23 cellular contexts compared by ENCODE assay signal in the genomic region with DNA sequence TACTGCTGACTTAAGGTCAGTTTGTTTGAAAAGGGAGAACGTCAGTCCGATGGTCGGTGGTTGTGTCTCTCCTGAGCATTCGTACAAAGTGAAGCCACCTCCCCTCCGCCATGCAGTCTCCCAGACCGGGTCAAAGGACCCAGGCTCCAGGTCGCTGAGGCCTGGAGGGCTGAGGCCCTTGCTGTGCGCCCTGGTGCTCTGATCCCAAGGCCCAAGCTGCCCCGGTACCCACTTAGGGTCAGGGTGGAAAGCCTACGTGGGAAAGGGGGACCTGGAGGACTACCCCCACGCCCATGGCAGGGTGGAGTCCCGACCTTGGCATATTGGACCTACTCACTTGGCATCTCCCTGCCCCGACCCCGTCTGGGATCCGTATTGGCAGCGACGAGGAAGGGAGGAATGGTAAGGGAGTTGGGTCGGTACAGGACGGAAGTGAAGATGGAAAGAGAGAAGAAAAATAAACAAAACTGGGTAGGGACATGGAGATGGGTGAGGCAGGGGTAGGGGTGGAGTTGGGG. TPM values are rescaled to one million over a fixed set of nuclear protein-coding genes. Genes with fewer than 3 reads are reported as not detected.
DNase-seq lines count a peak whose midpoint lies in the region; ATAC-seq and TF ChIP-seq lines count a peak whose summit lies in the region.
"Had no signal": no experiment of that assay in that cellular context is flagged by ENCODE, and none has a peak within 500 bp of the region (broad histone marks: within the 10 kb centered on the region; RNA-seq: fewer than 3 reads in every experiment).

No MANE protein-coding gene starts in this region.

- no peak overlapping the region for H3K4me3 Mint-ChIP-seq in activated CD4-positive, alpha-beta T cell treated with anti-CD3 and anti-CD28 coated beads, Interleukin-2, amount 10 ng/mL, durations not matched to agents 24 days and 14 days
- H3K4me3 Mint-ChIP-seq: dendritic cell treated with granulocyte-macrophage colony-stimulating factor and Interleukin-4, amounts not matched to agents 40 ng/mL and 50 ng/mL, for 4 days; stimulated activated naive CD8-positive, alpha-beta T cell treated with anti-CD3 and anti-CD28 coated beads, Interleukin-15, Interleukin-2, amounts not matched to agents 100 ng/mL and 50 ng/mL, for 24 hours had no signal

- peak overlapping the region; percentile 57 for H3K4me2 ChIP-seq in smooth muscle cell
- H3K4me2 ChIP-seq: PC-9 had no signal

- H3K9ac ChIP-seq in iPS-20b (ENCODE audit: low read depth, low read length) = no peak overlapping the region
- H3K9ac ChIP-seq in smooth muscle cell (ENCODE audit: low read depth) = no peak overlapping the region

- H3K79me2 ChIP-seq in smooth muscle cell (ENCODE audit: low read depth) = no peaks in the 10 kb centered on the region

- H3K36me3 Mint-ChIP-seq in activated CD4-positive, alpha-beta T cell treated with anti-CD3 and anti-CD28 coated beads, Interleukin-2, amount 10 ng/mL, durations not matched to agents 24 days and 14 days (ENCODE audit: low read depth) = peaks cover 1% of the 10 kb centered on the region

- H3K36me3 ChIP-seq in SJCRH30 (no peaks in the 10 kb centered on the region), iPS-20b (ENCODE audit: insufficient read depth, low read depth, low read length) (no peaks in the 10 kb centered on the region), smooth muscle cell (ENCODE audit: low read depth) (no peaks in the 10 kb centered on the region)
- H3K36me3 ChIP-seq: left lung, right lobe of liver had no signal

- no peaks in the 10 kb centered on the region for H4K20me1 ChIP-seq in smooth muscle cell (ENCODE audit: low read depth)

- TF ChIP-seq CTCF in smooth muscle cell (IDR thresholded peaks at IDR 0.05; ENCODE audit: borderline replicate concordance, insufficient read depth, poor library complexity, severe bottlenecking) = no peak

- WGBS in smooth muscle cell (ENCODE audit: low lambda C conversion rate) = 4% methylated on average over 19 of the region's 19 CpGs

- no peak overlapping the region; the same call in 1 of the 2 replicates for H3K27ac ChIP-seq in SJCRH30
- no peak overlapping the region for H3K27ac ChIP-seq in iPS-20b (ENCODE audit: low read length)
- no peak overlapping the region for H3K27ac ChIP-seq in smooth muscle cell (ENCODE audit: low read depth)
- H3K27ac ChIP-seq: left lung, PC-9, right lobe of liver had no signal

- H3K4me3 ChIP-seq in SJCRH30 = peak overlapping the region; percentile 63
- peak overlapping the region; percentile 62; the same call in 1 of the 2 replicates for H3K4me3 ChIP-seq in iPS-20b (ENCODE audit: low read length)
- H3K4me3 ChIP-seq in smooth muscle cell = no peak overlapping the region
- H3K4me3 ChIP-seq: left lung, PC-9, right lobe of liver had no signal

- H3F3A ChIP-seq in smooth muscle cell (ENCODE audit: low read depth) = no peaks in the 10 kb centered on the region

- H3K27me3 ChIP-seq in SJCRH30 (no peaks in the 10 kb centered on the region), iPS-20b (ENCODE audit: insufficient read depth, low read length) (peaks cover 100% of the 10 kb centered on the region), smooth muscle cell (ENCODE audit: low read depth) (peaks cover 100% of the 10 kb centered on the region)

- no peaks in the 10 kb centered on the region for H3K9me3 Mint-ChIP-seq in activated CD4-positive, alpha-beta T cell treated with anti-CD3 and anti-CD28 coated beads, Interleukin-2, amount 10 ng/mL, durations not matched to agents 24 days and 14 days
- H3K9me3 Mint-ChIP-seq: dendritic cell treated with granulocyte-macrophage colony-stimulating factor and Interleukin-4, amounts not matched to agents 40 ng/mL and 50 ng/mL, for 4 days; stimulated activated naive CD8-positive, alpha-beta T cell treated with anti-CD3 and anti-CD28 coated beads, Interleukin-15, Interleukin-2, amounts not matched to agents 100 ng/mL and 50 ng/mL, for 24 hours had no signal

- peaks cover 6% of the 10 kb centered on the region for H3K4me1 Mint-ChIP-seq in activated CD4-positive, alpha-beta T cell treated with anti-CD3 and anti-CD28 coated beads, Interleukin-2, amount 10 ng/mL, durations not matched to agents 24 days and 14 days

- no peak for DNase-seq in activated CD4-positive, alpha-beta T cell treated with anti-CD3 and anti-CD28 coated beads, Interleukin-2, amount 10 ng/mL, durations not matched to agents 24 days and 14 days
- DNase-seq in activated CD4-positive, alpha-beta T cell treated with anti-CD3 and anti-CD28 coated beads for 4 hours = no peak
- DNase-seq in SJCRH30 = no peak
- no peak for DNase-seq in smooth muscle cell (lab: John Stamatoyannopoulos, UW; ENCODE audit: unreplicated experiment)
- no peak for DNase-seq in activated CD8-positive, alpha-beta memory T cell treated with anti-CD3 and anti-CD28 coated beads for 24 hours
- DNase-seq in glomerular visceral epithelial cell (ENCODE audit: extremely low spot score) = no peak
- DNase-seq: activated CD4-positive, CD25-positive, alpha-beta regulatory T cell; C1 segment of cervical spinal cord; foreskin melanocyte; KBM-7; MV-4-11; NCI-H2029; PC-9; right lobe of liver; SIG-M5; trophoblast cell had no signal

- peaks cover 75% of the 10 kb centered on the region for H3K27me3 Mint-ChIP-seq in activated CD4-positive, alpha-beta T cell treated with anti-CD3 and anti-CD28 coated beads, Interleukin-2, amount 10 ng/mL, durations not matched to agents 24 days and 14 days

- no peaks in the 10 kb centered on the region for H3K9me3 ChIP-seq in SJCRH30 (replicated peaks)
- H3K9me3 ChIP-seq in iPS-20b (ENCODE audit: insufficient read depth, low read depth, low read length) = no peaks in the 10 kb centered on the region
- no peaks in the 10 kb centered on the region for H3K9me3 ChIP-seq in smooth muscle cell (replicated peaks; ENCODE audit: low read depth)
- H3K9me3 ChIP-seq: left lung, right lobe of liver had no signal

- no peaks in the 10 kb centered on the region; the same call in 1 of the 2 replicates for H3K4me1 ChIP-seq in SJCRH30
- H3K4me1 ChIP-seq in iPS-20b (ENCODE audit: insufficient read depth, low read length) = peaks cover 36% of the 10 kb centered on the region; the same call in 1 of the 2 replicates
- peaks cover 28% of the 10 kb centered on the region for H3K4me1 ChIP-seq in smooth muscle cell (ENCODE audit: low read depth)

- ATAC-seq in HG02840 (IDR thresholded peaks at IDR 0.05; ENCODE audit: low FRiP score, unreplicated experiment) = no peak
- ATAC-seq: left lung had no signal

- intact Hi-C loops in activated CD4-positive, alpha-beta T cell treated with anti-CD3 and anti-CD28 coated beads, Interleukin-2, amount 10 ng/mL, durations not matched to agents 24 days and 14 days (cut with micrococcal nuclease) = no loop called here

- peak overlapping the region; percentile 48 for H3K27ac Mint-ChIP-seq in activated CD4-positive, alpha-beta T cell treated with anti-CD3 and anti-CD28 coated beads, Interleukin-2, amount 10 ng/mL, durations not matched to agents 24 days and 14 days
- H3K27ac Mint-ChIP-seq: dendritic cell treated with granulocyte-macrophage colony-stimulating factor and Interleukin-4, amounts not matched to agents 40 ng/mL and 50 ng/mL, for 4 days; stimulated activated naive CD8-positive, alpha-beta T cell treated with anti-CD3 and anti-CD28 coated beads, Interleukin-15, Interleukin-2, amounts not matched to agents 100 ng/mL and 50 ng/mL, for 24 hours had no signal

- no peak overlapping the region for H2AFZ ChIP-seq in smooth muscle cell (ENCODE audit: low read depth)
- H2AFZ ChIP-seq: PC-9 had no signal

RNA-seq across cellular contexts. Expression of gene SIX3, which starts 8.0 kb away (rescaled TPM):
- total RNA-seq in activated CD4-positive, alpha-beta T cell treated with anti-CD3 and anti-CD28 coated beads, Interleukin-2, amount 10 ng/mL, durations not matched to agents 24 days and 14 days = not detected in 2 replicates
- 1.8 and 2.0 TPM in 2 replicates for total RNA-seq in SJCRH30 (2014; rRNA removed; shearing (Covaris generic))
- not detected in 2 replicates for total RNA-seq in smooth muscle cell
- polyA plus RNA-seq in smooth muscle cell = not detected in 2 replicates
- total RNA-seq: bronchial epithelial cell, epithelial cell of proximal tubule, left lung, right lobe of liver had no signal
